10 cellular contexts compared by ENCODE assay signal in genomic region chr4:185115827-185116232, GRCh38. TPM values are rescaled to one million over a fixed set of nuclear protein-coding genes. Genes with fewer than 3 reads are reported as not detected.
A peak's percentile ranks its signal among the peaks of the same experiment; 100 is the strongest.
DNase-seq lines count a peak whose midpoint lies in the region; ATAC-seq, FAIRE-seq and TF ChIP-seq lines count a peak whose summit lies in the region.
"Had no signal": no experiment of that assay in that cellular context is flagged by ENCODE, and none has a peak within 500 bp of the region (broad histone marks: within the 10 kb centered on the region; RNA-seq: fewer than 3 reads in every experiment).

No MANE protein-coding gene starts in this region.

- no peak overlapping the region for H3K4me3 Mint-ChIP-seq in CD8-positive, alpha-beta memory T cell
- H3K4me3 Mint-ChIP-seq in mesothelial cell of epicardium: peak overlapping the region; percentile 5
- H3K4me3 Mint-ChIP-seq in activated T-helper 2 cell treated with anti-CD3 and anti-CD28 coated beads, Interferon-gamma antibody, Interleukin-2, Interleukin-4, amounts not matched to agents 10 μg/mL and 5 μg/mL and 100 μg/mL, durations not matched to agents 14 hours and 24 hours and 36 hours (ENCODE audit: low read depth): no peak overlapping the region
- H3K4me3 Mint-ChIP-seq in activated CD8-positive, alpha-beta memory T cell treated with anti-CD3 and anti-CD28 coated beads, Interleukin-2, amount 10 ng/mL, durations not matched to agents 7 days and 5 days: no peak overlapping the region

- no peak for TF ChIP-seq CTCF in H1 (IDR thresholded peaks at IDR 0.05; ENCODE audit: control extremely low read depth in 1 of 3, insufficient read depth in 1 of 3, low read depth in 1 of 3, low read length in 3 of 3)
- TF ChIP-seq CTCF in mesothelial cell of epicardium (IDR thresholded peaks at IDR 0.05; ENCODE audit: unreplicated experiment): no peak
- no peak for TF ChIP-seq CTCF in sigmoid colon (IDR thresholded peaks at IDR 0.05)

- no peaks in the 10 kb centered on the region for H3K79me2 ChIP-seq in H1 (ENCODE audit: control insufficient read depth in 1 of 2, insufficient read depth in 2 of 2, low read length in 2 of 2)

- H3K23ac ChIP-seq in H1 (ENCODE audit: insufficient read length): no peak overlapping the region

- H3K27ac Mint-ChIP-seq in CD8-positive, alpha-beta memory T cell: no peak overlapping the region
- peak overlapping the region; percentile 83 for H3K27ac Mint-ChIP-seq in mesothelial cell of epicardium
- no peak overlapping the region for H3K27ac Mint-ChIP-seq in activated T-helper 2 cell treated with anti-CD3 and anti-CD28 coated beads, Interferon-gamma antibody, Interleukin-2, Interleukin-4, amounts not matched to agents 10 μg/mL and 5 μg/mL and 100 μg/mL, durations not matched to agents 14 hours and 24 hours and 36 hours
- H3K27ac Mint-ChIP-seq in activated CD8-positive, alpha-beta memory T cell treated with anti-CD3 and anti-CD28 coated beads, Interleukin-2, amount 10 ng/mL, durations not matched to agents 7 days and 5 days: no peak overlapping the region

- no peak overlapping the region for H2AK5ac ChIP-seq in H1 (ENCODE audit: low read depth, low read length)

- CTCF ChIA-PET in CD8-positive, alpha-beta memory T cell (lab: Charles Lee): interaction anchor here (1.0 to 1.1 kb wide), 3 partner anchors 13 to 20 kb away, joined by 3 to 4 read pairs (median 3); no protein-coding TSS in a partner anchor
- CTCF ChIA-PET in H1 (lab: Charles Lee; ENCODE audit: partially characterized antibody): interaction anchor here (0.6 to 3.9 kb wide), 7 partner anchors 10 to 200 kb away, joined by 3 to 16 read pairs (median 3); no protein-coding TSS in a partner anchor
- CTCF ChIA-PET in activated CD8-positive, alpha-beta memory T cell treated with anti-CD3 and anti-CD28 coated beads, Interleukin-2, amount 10 ng/mL, durations not matched to agents 7 days and 5 days (lab: Charles Lee): interaction anchor here (0.6 to 2.0 kb wide), 4 partner anchors 10 to 76 kb away, joined by 3 to 6 read pairs (median 3); no protein-coding TSS in a partner anchor

- DNase-seq in CD8-positive, alpha-beta memory T cell: no peak
- peak; percentile 52 for DNase-seq in NCI-H2196 treated with DMSO at 0.1 percent for 48 hours (lab: John Stamatoyannopoulos, UW; ENCODE audit: unreplicated experiment)
- DNase-seq in H1 (ENCODE audit: low read depth in 1 of 2, low spot score in 2 of 2): peak in 1 of 2 experiments; percentile 52
- DNase-seq in mesothelial cell of epicardium (ENCODE audit: low spot score in 2 of 2, unreplicated experiment in 2 of 2): peak; percentile 41 to 53
- no peak for DNase-seq in sigmoid colon
- no peak for DNase-seq in activated T-helper 2 cell treated with anti-CD3 and anti-CD28 coated beads, Interferon-gamma antibody, Interleukin-2, Interleukin-4, amounts not matched to agents 10 μg/mL and 5 μg/mL and 100 μg/mL, durations not matched to agents 14 hours and 24 hours and 36 hours (ENCODE audit: low spot score)
- DNase-seq in activated CD8-positive, alpha-beta memory T cell treated with anti-CD3 and anti-CD28 coated beads, Interleukin-2, amount 10 ng/mL, durations not matched to agents 7 days and 5 days: no peak
- DNase-seq: DMS79 treated with DMSO at 0.1 percent for 48 hours, T-helper 1 cell had no signal

- no peak overlapping the region; the same call in 1 of the 2 replicates for H2AFZ ChIP-seq in H1 (ENCODE audit: low read length)

- peak; percentile 99 for FAIRE-seq in H1 (lab: Jason Lieb, UNC)

- no peaks in the 10 kb centered on the region for H3K9me3 Mint-ChIP-seq in CD8-positive, alpha-beta memory T cell
- H3K9me3 Mint-ChIP-seq in mesothelial cell of epicardium: no peaks in the 10 kb centered on the region
- H3K9me3 Mint-ChIP-seq in activated T-helper 2 cell treated with anti-CD3 and anti-CD28 coated beads, Interferon-gamma antibody, Interleukin-2, Interleukin-4, amounts not matched to agents 10 μg/mL and 5 μg/mL and 100 μg/mL, durations not matched to agents 14 hours and 24 hours and 36 hours: no peaks in the 10 kb centered on the region
- no peaks in the 10 kb centered on the region for H3K9me3 Mint-ChIP-seq in activated CD8-positive, alpha-beta memory T cell treated with anti-CD3 and anti-CD28 coated beads, Interleukin-2, amount 10 ng/mL, durations not matched to agents 7 days and 5 days (ENCODE audit: low read depth)

- no peak for ATAC-seq in HG02840 (IDR thresholded peaks at IDR 0.05; ENCODE audit: low FRiP score, unreplicated experiment)
- ATAC-seq in activated CD8-positive, alpha-beta memory T cell treated with anti-CD3 and anti-CD28 coated beads, Interleukin-2, amount 10 ng/mL, durations not matched to agents 7 days and 5 days: no peak

- POLR2A ChIA-PET in CD8-positive, alpha-beta memory T cell (lab: Charles Lee): no interaction called here
- POLR2A ChIA-PET in H1 (lab: Charles Lee; ENCODE audit: partially characterized antibody): interaction anchor here (1.3 to 3.8 kb wide), 2 partner anchors 12 to 14 kb away, joined by 4 to 17 read pairs; no protein-coding TSS in a partner anchor

- no peaks in the 10 kb centered on the region for H3K36me3 Mint-ChIP-seq in CD8-positive, alpha-beta memory T cell
- H3K36me3 Mint-ChIP-seq in mesothelial cell of epicardium: no peaks in the 10 kb centered on the region
- no peaks in the 10 kb centered on the region for H3K36me3 Mint-ChIP-seq in activated T-helper 2 cell treated with anti-CD3 and anti-CD28 coated beads, Interferon-gamma antibody, Interleukin-2, Interleukin-4, amounts not matched to agents 10 μg/mL and 5 μg/mL and 100 μg/mL, durations not matched to agents 14 hours and 24 hours and 36 hours (ENCODE audit: low read depth)
- H3K36me3 Mint-ChIP-seq in activated CD8-positive, alpha-beta memory T cell treated with anti-CD3 and anti-CD28 coated beads, Interleukin-2, amount 10 ng/mL, durations not matched to agents 7 days and 5 days: no peaks in the 10 kb centered on the region

- no peak overlapping the region for H2BK12ac ChIP-seq in H1 (ENCODE audit: low read depth, low read length)

- no peak overlapping the region for H3K14ac ChIP-seq in H1 (ENCODE audit: insufficient read length)

- peak overlapping the region; percentile 29; the same call in 1 of the 2 replicates for H2BK5ac ChIP-seq in H1 (ENCODE audit: low read depth, low read length)

- H3K56ac ChIP-seq in H1 (replicated peaks; ENCODE audit: insufficient read length, low read depth, low read length): no peak overlapping the region

- H3K27ac ChIP-seq in CD8-positive, alpha-beta memory T cell (ENCODE audit: low read depth, low read length): peak overlapping the region; percentile 9
- H3K27ac ChIP-seq in H1 (ENCODE audit: low read depth, low read length) (no peak overlapping the region), sigmoid colon (no peak overlapping the region)

- H4K91ac ChIP-seq in H1 (replicated peaks; ENCODE audit: insufficient read length, low read length): no peak overlapping the region

- no peak overlapping the region for H4K8ac ChIP-seq in H1 (ENCODE audit: extremely low read depth, insufficient read depth, low read length)

- intact Hi-C loops in sigmoid colon (cut with DNase I): no loop called here
- intact Hi-C loops in activated T-helper 2 cell treated with anti-CD3 and anti-CD28 coated beads, Interferon-gamma antibody, Interleukin-2, Interleukin-4, amounts not matched to agents 10 μg/mL and 5 μg/mL and 100 μg/mL, durations not matched to agents 14 hours and 24 hours and 36 hours (cut with micrococcal nuclease): no loop called here

- H3K4me3 ChIP-seq in CD8-positive, alpha-beta memory T cell (ENCODE audit: low read length): no peak overlapping the region
- H3K4me3 ChIP-seq in H1 (ENCODE audit: extremely low read depth in 1 of 4, insufficient read depth in 2 of 4, low read depth in 3 of 4, low read length in 4 of 4) (no peak overlapping the region), sigmoid colon (no peak overlapping the region)

- no peaks in the 10 kb centered on the region; the same call in 1 of the 2 replicates for H3K23me2 ChIP-seq in H1 (ENCODE audit: low read depth, low read length)

- H3K4me1 Mint-ChIP-seq in CD8-positive, alpha-beta memory T cell: no peaks in the 10 kb centered on the region
- peaks cover 19% of the 10 kb centered on the region for H3K4me1 Mint-ChIP-seq in mesothelial cell of epicardium
- peaks cover 6% of the 10 kb centered on the region for H3K4me1 Mint-ChIP-seq in activated T-helper 2 cell treated with anti-CD3 and anti-CD28 coated beads, Interferon-gamma antibody, Interleukin-2, Interleukin-4, amounts not matched to agents 10 μg/mL and 5 μg/mL and 100 μg/mL, durations not matched to agents 14 hours and 24 hours and 36 hours (ENCODE audit: low read depth)
- no peaks in the 10 kb centered on the region for H3K4me1 Mint-ChIP-seq in activated CD8-positive, alpha-beta memory T cell treated with anti-CD3 and anti-CD28 coated beads, Interleukin-2, amount 10 ng/mL, durations not matched to agents 7 days and 5 days

- no peak overlapping the region for H4K5ac ChIP-seq in H1 (ENCODE audit: insufficient read length, low read depth, low read length)

- no peak overlapping the region for H3K4me2 ChIP-seq in H1 (ENCODE audit: insufficient read depth in 1 of 2, low read depth in 2 of 2, low read length in 2 of 2)

- H3K27me3 ChIP-seq in CD8-positive, alpha-beta memory T cell (ENCODE audit: insufficient read depth, low read length, poor library complexity, severe bottlenecking): no peaks in the 10 kb centered on the region
- H3K27me3 ChIP-seq in H1 (replicated peaks in 1 of 4; ENCODE audit: control insufficient read depth in 3 of 4, extremely low read depth in 1 of 4, insufficient read depth in 3 of 4, low read length in 3 of 4) (no peaks in the 10 kb centered on the region), sigmoid colon (no peaks in the 10 kb centered on the region)

- no peak overlapping the region; the same call in 1 of the 2 replicates for H3K18ac ChIP-seq in H1 (ENCODE audit: extremely low read depth, low read length)

- H3K36me3 ChIP-seq in CD8-positive, alpha-beta memory T cell (ENCODE audit: insufficient read depth, low read length): no peaks in the 10 kb centered on the region
- H3K36me3 ChIP-seq in H1 (ENCODE audit: control insufficient read depth in 2 of 4, insufficient read depth in 4 of 4, low read length in 3 of 4): no peaks in the 10 kb centered on the region
- H3K36me3 ChIP-seq in sigmoid colon: no peaks in the 10 kb centered on the region

- H3K4ac ChIP-seq in H1 (replicated peaks; ENCODE audit: insufficient read length, low read depth, low read length): no peak overlapping the region

- no peaks in the 10 kb centered on the region for H3K79me1 ChIP-seq in H1 (ENCODE audit: low read depth, low read length)

- H3K9me3 ChIP-seq in CD8-positive, alpha-beta memory T cell (ENCODE audit: low read length): no peaks in the 10 kb centered on the region
- H3K9me3 ChIP-seq in H1 (ENCODE audit: insufficient read depth in 2 of 2, low read depth in 1 of 2, low read length in 1 of 2) (no peaks in the 10 kb centered on the region), sigmoid colon (no peaks in the 10 kb centered on the region)

- H3K9ac ChIP-seq in H1 (replicated peaks in 1 of 4; ENCODE audit: extremely low read depth in 1 of 4, low read depth in 3 of 4, low read length in 3 of 4): no peak overlapping the region

- 0 out of 4 replicates have a peak, but pooled peaks of 1 of the 2 experiments have one; percentile 1 for TF ChIP-seq RAD21 in H1 (IDR thresholded peaks at IDR 0.05 in 1 of 2, conservative IDR thresholded peaks at IDR 0.05 in 1 of 2; ENCODE audit: low read depth in 2 of 2, low read length in 2 of 2)

- TF ChIP-seq POLR2A in H1 (IDR thresholded peaks at IDR 0.05; ENCODE audit: control extremely low read depth in 1 of 2, low read depth in 2 of 2, low read length in 2 of 2): peak in 1 of 2 experiments; percentile 47; a peak in 2 of 3 replicates
- TF ChIP-seq POLR2A in sigmoid colon (IDR thresholded peaks at IDR 0.05): no peak

- no peak overlapping the region for H2BK120ac ChIP-seq in H1 (replicated peaks; ENCODE audit: low read depth, low read length)

- H2BK15ac ChIP-seq in H1 (ENCODE audit: low read length): no peak overlapping the region

- 63% methylated on average over 9 of the region's 9 CpGs; no CpG with 5 or more reads in 1 of the 2 experiments for WGBS in H1 (ENCODE audit: extremely low coverage in 1 of 2, insufficient coverage in 1 of 2, insufficient read length in 1 of 2, insufficient replicate concordance in 2 of 2, low coverage in 1 of 2, low lambda C conversion rate in 2 of 2, missing lambda C conversion rate in 1 of 2), 2 experiments
- WGBS in sigmoid colon, 2 donors: 12 to 31% methylated on average over 9 of the region's 9 CpGs

- peaks cover 1 to 27% of the 10 kb centered on the region in 2 donors for H3K27me3 Mint-ChIP-seq in CD8-positive, alpha-beta memory T cell
- H3K27me3 Mint-ChIP-seq in mesothelial cell of epicardium (ENCODE audit: low read depth): peaks cover 2% of the 10 kb centered on the region
- peaks cover 34% of the 10 kb centered on the region for H3K27me3 Mint-ChIP-seq in activated T-helper 2 cell treated with anti-CD3 and anti-CD28 coated beads, Interferon-gamma antibody, Interleukin-2, Interleukin-4, amounts not matched to agents 10 μg/mL and 5 μg/mL and 100 μg/mL, durations not matched to agents 14 hours and 24 hours and 36 hours (ENCODE audit: low read depth)
- peaks cover 27% of the 10 kb centered on the region for H3K27me3 Mint-ChIP-seq in activated CD8-positive, alpha-beta memory T cell treated with anti-CD3 and anti-CD28 coated beads, Interleukin-2, amount 10 ng/mL, durations not matched to agents 7 days and 5 days

- H2BK20ac ChIP-seq in H1 (ENCODE audit: low read length): no peak overlapping the region

- H3K4me1 ChIP-seq in CD8-positive, alpha-beta memory T cell (ENCODE audit: insufficient read depth, low read length): no peaks in the 10 kb centered on the region
- H3K4me1 ChIP-seq in H1 (replicated peaks in 1 of 4; ENCODE audit: control insufficient read depth in 3 of 4, insufficient read depth in 4 of 4, low read length in 3 of 4) (peaks cover 0 to 9% (median 7%) of the 10 kb centered on the region in 4 experiments; a peak in 5 of 7 replicates), sigmoid colon (peaks cover 0 to 18% (median 7%) of the 10 kb centered on the region in 4 donors)

- TF ChIP-seq EP300 in H1 (IDR thresholded peaks at IDR 0.05; ENCODE audit: borderline replicate concordance in 1 of 2, low read depth in 2 of 2, low read length in 2 of 2): no peak
- TF ChIP-seq EP300 in sigmoid colon (IDR thresholded peaks at IDR 0.05): no peak

- H4K20me1 ChIP-seq in H1 (replicated peaks in 1 of 2; ENCODE audit: control insufficient read depth in 1 of 2, insufficient read depth in 2 of 2, low read length in 2 of 2): no peaks in the 10 kb centered on the region

RNA-seq across cellular contexts. Expression of gene SLC25A4, which starts 27.2 kb away (rescaled TPM):
- total RNA-seq in CD8-positive, alpha-beta memory T cell: 10 to 100 TPM; 11.8 to 12.6 TPM
- polyA plus RNA-seq in CD8-positive, alpha-beta memory T cell: 16.3 TPM
- 42.0 TPM in 2 replicates for total RNA-seq in H1 (2021; fragmentation: NEBNext Ultra II Directional; extraction: Animal tissue kit (Norgen Biotek cat#: 25700))
- polyA plus RNA-seq in H1 (2011; rRNA removed): 41.3 and 47.5 TPM in 2 replicates
- polyA plus RNA-seq in H1 (2011; cell fraction: cytosol; rRNA removed): 50.1 TPM
- 59.7 TPM for polyA plus RNA-seq in H1 (2011; cell fraction: nucleus; rRNA removed)
- polyA plus RNA-seq in H1 (2012, experiment 1 of 2): 49.1 to 53.2 TPM (median 52.4 TPM) in 4 replicates
- 15.0 TPM for polyA plus RNA-seq in H1 (2012, experiment 2 of 2)
- polyA plus RNA-seq in H1 (2013, experiment 1 of 2): 14.5 TPM
- 14.1 TPM for polyA plus RNA-seq in H1 (2013, experiment 2 of 2)
- polyA minus RNA-seq in H1 (2011; rRNA and poly(A)+ RNA removed): 25.4 and 26.3 TPM in 2 replicates
- polyA minus RNA-seq in H1 (2011; cell fraction: cytosol; rRNA and poly(A)+ RNA removed): 19.2 TPM
- 21.9 TPM for polyA minus RNA-seq in H1 (2011; cell fraction: nucleus; rRNA and poly(A)+ RNA removed)
- 24.3 to 27.5 TPM (median 25.4 TPM) in 3 replicates for total RNA-seq in mesothelial cell of epicardium
- total RNA-seq in sigmoid colon: 100 to 1,000 TPM in 3 of 4 donors, 10 to 100 TPM in 1; 89.1 to 127 (median 112) TPM
- 10 to 100 TPM; 22.9 to 36.0 (median 25.4) TPM for polyA plus RNA-seq in sigmoid colon
- total RNA-seq in activated T-helper 2 cell treated with anti-CD3 and anti-CD28 coated beads, Interferon-gamma antibody, Interleukin-2, Interleukin-4, amounts not matched to agents 10 μg/mL and 5 μg/mL and 100 μg/mL, durations not matched to agents 14 hours and 24 hours and 36 hours: 5.0 and 6.0 TPM in 2 replicates
- total RNA-seq in activated CD8-positive, alpha-beta memory T cell treated with anti-CD3 and anti-CD28 coated beads, Interleukin-2, amount 10 ng/mL, durations not matched to agents 7 days and 5 days: 1 to 10 TPM; 5.8 to 6.4 TPM

Comparison
In these comparisons a context has a peak if more than half of its experiments do, and no peak if none do; other contexts are left out.
1. DNase-seq: peak in NCI-H2196 treated with DMSO at 0.1 percent for 48 hours (single experiment) and mesothelial cell of epicardium (2 of 2); none in CD8-positive, alpha-beta memory T cell (0 of 5), sigmoid colon (single experiment), activated T-helper 2 cell treated with anti-CD3 and anti-CD28 coated beads, Interferon-gamma antibody, Interleukin-2, Interleukin-4, amounts not matched to agents 10 μg/mL and 5 μg/mL and 100 μg/mL, durations not matched to agents 14 hours and 24 hours and 36 hours (single experiment) and activated CD8-positive, alpha-beta memory T cell treated with anti-CD3 and anti-CD28 coated beads, Interleukin-2, amount 10 ng/mL, durations not matched to agents 7 days and 5 days (single experiment).